ENCODE assay signal across 1 cellular context in the genomic region with DNA sequence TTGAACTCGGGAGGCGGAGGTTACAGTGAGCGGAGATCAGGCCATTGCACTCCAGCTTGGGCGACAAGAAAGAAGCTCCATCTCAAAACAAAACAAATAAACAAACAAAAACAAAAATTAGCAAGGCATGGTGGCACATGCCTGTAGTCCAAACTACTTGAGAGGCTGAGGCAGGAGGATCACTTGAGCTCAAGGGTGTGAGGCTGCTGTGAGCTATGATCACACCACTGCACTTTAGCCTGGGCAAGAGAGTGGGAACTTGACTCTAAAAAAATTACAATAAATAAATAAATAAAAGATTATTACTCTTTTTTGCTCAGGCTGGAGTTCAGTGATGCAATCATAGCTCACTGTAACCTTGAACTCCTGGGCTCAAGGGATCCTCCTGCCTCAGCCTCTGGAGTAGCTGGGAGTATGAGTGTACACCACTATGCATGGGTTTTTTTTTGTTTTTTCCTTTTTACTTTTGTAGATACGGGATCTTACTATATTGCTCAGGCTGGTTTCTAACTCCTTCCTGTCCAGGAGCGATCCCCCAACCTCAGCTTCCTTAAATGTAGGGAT.
TF ChIP-seq lines count a peak whose summit lies in the region.

No MANE protein-coding gene starts in this region.

TF ChIP-seq in H1, 55 proteins besides CTCF, POLR2A, EP300 and RAD21:
- no peak for TF ChIP-seq SRF (IDR thresholded peaks at IDR 0.05; ENCODE audit: low read depth, low read length)
- TF ChIP-seq JUN (IDR thresholded peaks at IDR 0.05; ENCODE audit: low read depth, low read length), result no peak
- TF ChIP-seq, protein P1, sequence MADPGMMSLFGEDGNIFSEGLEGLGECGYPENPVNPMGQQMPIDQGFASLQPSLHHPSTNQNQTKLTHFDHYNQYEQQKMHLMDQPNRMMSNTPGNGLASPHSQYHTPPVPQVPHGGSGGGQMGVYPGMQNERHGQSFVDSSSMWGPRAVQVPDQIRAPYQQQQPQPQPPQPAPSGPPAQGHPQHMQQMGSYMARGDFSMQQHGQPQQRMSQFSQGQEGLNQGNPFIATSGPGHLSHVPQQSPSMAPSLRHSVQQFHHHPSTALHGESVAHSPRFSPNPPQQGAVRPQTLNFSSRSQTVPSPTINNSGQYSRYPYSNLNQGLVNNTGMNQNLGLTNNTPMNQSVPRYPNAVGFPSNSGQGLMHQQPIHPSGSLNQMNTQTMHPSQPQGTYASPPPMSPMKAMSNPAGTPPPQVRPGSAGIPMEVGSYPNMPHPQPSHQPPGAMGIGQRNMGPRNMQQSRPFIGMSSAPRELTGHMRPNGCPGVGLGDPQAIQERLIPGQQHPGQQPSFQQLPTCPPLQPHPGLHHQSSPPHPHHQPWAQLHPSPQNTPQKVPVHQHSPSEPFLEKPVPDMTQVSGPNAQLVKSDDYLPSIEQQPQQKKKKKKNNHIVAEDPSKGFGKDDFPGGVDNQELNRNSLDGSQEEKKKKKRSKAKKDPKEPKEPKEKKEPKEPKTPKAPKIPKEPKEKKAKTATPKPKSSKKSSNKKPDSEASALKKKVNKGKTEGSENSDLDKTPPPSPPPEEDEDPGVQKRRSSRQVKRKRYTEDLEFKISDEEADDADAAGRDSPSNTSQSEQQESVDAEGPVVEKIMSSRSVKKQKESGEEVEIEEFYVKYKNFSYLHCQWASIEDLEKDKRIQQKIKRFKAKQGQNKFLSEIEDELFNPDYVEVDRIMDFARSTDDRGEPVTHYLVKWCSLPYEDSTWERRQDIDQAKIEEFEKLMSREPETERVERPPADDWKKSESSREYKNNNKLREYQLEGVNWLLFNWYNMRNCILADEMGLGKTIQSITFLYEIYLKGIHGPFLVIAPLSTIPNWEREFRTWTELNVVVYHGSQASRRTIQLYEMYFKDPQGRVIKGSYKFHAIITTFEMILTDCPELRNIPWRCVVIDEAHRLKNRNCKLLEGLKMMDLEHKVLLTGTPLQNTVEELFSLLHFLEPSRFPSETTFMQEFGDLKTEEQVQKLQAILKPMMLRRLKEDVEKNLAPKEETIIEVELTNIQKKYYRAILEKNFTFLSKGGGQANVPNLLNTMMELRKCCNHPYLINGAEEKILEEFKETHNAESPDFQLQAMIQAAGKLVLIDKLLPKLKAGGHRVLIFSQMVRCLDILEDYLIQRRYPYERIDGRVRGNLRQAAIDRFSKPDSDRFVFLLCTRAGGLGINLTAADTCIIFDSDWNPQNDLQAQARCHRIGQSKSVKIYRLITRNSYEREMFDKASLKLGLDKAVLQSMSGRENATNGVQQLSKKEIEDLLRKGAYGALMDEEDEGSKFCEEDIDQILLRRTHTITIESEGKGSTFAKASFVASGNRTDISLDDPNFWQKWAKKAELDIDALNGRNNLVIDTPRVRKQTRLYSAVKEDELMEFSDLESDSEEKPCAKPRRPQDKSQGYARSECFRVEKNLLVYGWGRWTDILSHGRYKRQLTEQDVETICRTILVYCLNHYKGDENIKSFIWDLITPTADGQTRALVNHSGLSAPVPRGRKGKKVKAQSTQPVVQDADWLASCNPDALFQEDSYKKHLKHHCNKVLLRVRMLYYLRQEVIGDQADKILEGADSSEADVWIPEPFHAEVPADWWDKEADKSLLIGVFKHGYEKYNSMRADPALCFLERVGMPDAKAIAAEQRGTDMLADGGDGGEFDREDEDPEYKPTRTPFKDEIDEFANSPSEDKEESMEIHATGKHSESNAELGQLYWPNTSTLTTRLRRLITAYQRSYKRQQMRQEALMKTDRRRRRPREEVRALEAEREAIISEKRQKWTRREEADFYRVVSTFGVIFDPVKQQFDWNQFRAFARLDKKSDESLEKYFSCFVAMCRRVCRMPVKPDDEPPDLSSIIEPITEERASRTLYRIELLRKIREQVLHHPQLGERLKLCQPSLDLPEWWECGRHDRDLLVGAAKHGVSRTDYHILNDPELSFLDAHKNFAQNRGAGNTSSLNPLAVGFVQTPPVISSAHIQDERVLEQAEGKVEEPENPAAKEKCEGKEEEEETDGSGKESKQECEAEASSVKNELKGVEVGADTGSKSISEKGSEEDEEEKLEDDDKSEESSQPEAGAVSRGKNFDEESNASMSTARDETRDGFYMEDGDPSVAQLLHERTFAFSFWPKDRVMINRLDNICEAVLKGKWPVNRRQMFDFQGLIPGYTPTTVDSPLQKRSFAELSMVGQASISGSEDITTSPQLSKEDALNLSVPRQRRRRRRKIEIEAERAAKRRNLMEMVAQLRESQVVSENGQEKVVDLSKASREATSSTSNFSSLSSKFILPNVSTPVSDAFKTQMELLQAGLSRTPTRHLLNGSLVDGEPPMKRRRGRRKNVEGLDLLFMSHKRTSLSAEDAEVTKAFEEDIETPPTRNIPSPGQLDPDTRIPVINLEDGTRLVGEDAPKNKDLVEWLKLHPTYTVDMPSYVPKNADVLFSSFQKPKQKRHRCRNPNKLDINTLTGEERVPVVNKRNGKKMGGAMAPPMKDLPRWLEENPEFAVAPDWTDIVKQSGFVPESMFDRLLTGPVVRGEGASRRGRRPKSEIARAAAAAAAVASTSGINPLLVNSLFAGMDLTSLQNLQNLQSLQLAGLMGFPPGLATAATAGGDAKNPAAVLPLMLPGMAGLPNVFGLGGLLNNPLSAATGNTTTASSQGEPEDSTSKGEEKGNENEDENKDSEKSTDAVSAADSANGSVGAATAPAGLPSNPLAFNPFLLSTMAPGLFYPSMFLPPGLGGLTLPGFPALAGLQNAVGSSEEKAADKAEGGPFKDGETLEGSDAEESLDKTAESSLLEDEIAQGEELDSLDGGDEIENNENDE (IDR thresholded peaks at IDR 0.05; ENCODE audit: insufficient replicate concordance, low read length), result no peak
- no peak for TF ChIP-seq KDM5A (IDR thresholded peaks at IDR 0.05; ENCODE audit: low read length)
- no peak for TF ChIP-seq YY1 (IDR thresholded peaks at IDR 0.05; ENCODE audit: low read depth, low read length)
- no peak for TF ChIP-seq SIN3A (conservative IDR thresholded peaks at IDR 0.05 in 1 of 2, IDR thresholded peaks at IDR 0.05 in 1 of 2; ENCODE audit: low read depth in 1 of 2, low read length in 2 of 2)
- TF ChIP-seq CHD2 (IDR thresholded peaks at IDR 0.05; ENCODE audit: low read length), result no peak
- TF ChIP-seq CBX8 (IDR thresholded peaks at IDR 0.05; ENCODE audit: borderline replicate concordance, low read depth, low read length), result no peak
- no peak for TF ChIP-seq PHF8 (conservative IDR thresholded peaks at IDR 0.05; ENCODE audit: low read depth, low read length)
- TF ChIP-seq KDM1A (IDR thresholded peaks at IDR 0.05; ENCODE audit: borderline replicate concordance, low read length), result no peak
- TF ChIP-seq, protein P2, sequence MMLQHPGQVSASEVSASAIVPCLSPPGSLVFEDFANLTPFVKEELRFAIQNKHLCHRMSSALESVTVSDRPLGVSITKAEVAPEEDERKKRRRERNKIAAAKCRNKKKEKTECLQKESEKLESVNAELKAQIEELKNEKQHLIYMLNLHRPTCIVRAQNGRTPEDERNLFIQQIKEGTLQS (IDR thresholded peaks at IDR 0.05; ENCODE audit: insufficient read depth, low read depth, low read length), result no peak
